Comparison of ENCODE assay signal across 15 cellular contexts in genomic region chr9:121294866-121295661, GRCh38. TPM values are rescaled to one million over a fixed set of nuclear protein-coding genes. Genes with fewer than 3 reads are reported as not detected.
DNase-seq lines count a peak whose midpoint lies in the region; ATAC-seq lines count a peak whose summit lies in the region.
"Had no signal": no experiment of that assay in that cellular context is flagged by ENCODE, and none has a peak within 500 bp of the region (broad histone marks: within the 10 kb centered on the region; RNA-seq: fewer than 3 reads in every experiment).

No MANE protein-coding gene starts in this region.

- H3K4me1 Mint-ChIP-seq in activated T-cell treated with anti-CD3 and anti-CD28 coated beads, Interleukin-2, amount 50 U/mL, for 24 hours (ENCODE audit: low read depth), result peaks cover 8% of the 10 kb centered on the region
- peaks cover 11% of the 10 kb centered on the region for H3K4me1 Mint-ChIP-seq in activated T-cell treated with anti-CD3 and anti-CD28 coated beads, Interleukin-2, amount 50 U/mL, for 4 hours (ENCODE audit: low read depth)

- H3K4me1 ChIP-seq in urinary bladder (ENCODE audit: insufficient read depth), result no peaks in the 10 kb centered on the region

- no peak overlapping the region for H3K4me3 ChIP-seq in urinary bladder (ENCODE audit: low read depth, low read length)
- H3K4me3 ChIP-seq: body of pancreas had no signal

- peak; percentile 5 for DNase-seq in activated T-cell treated with anti-CD3 and anti-CD28 coated beads, Interleukin-2, amount 50 U/mL, for 24 hours
- no peak for DNase-seq in activated T-cell treated with anti-CD3 and anti-CD28 coated beads, Interleukin-2, amount 50 U/mL, for 4 hours
- DNase-seq in inferior parietal cortex (ENCODE audit: extremely low spot score) (peak; percentile 40), pons (ENCODE audit: low spot score) (peak; percentile 79), SIG-M5 (lab: John Stamatoyannopoulos, UW) (no peak), middle frontal gyrus (ENCODE audit: extremely low spot score, low spot score) (no peak)
- DNase-seq: activated T-cell treated with anti-CD3 and anti-CD28 coated beads for 4 hours, foreskin keratinocyte, HFFc6, NCI-H226 had no signal

- H3K27ac ChIP-seq in urinary bladder (ENCODE audit: low read depth), result peak overlapping the region; percentile 85
- H3K27ac ChIP-seq: 22Rv1, foreskin keratinocyte had no signal

- H3K36me3 Mint-ChIP-seq in activated T-cell treated with anti-CD3 and anti-CD28 coated beads, Interleukin-2, amount 50 U/mL, for 24 hours (ENCODE audit: low read depth), result no peaks in the 10 kb centered on the region
- H3K36me3 Mint-ChIP-seq in activated T-cell treated with anti-CD3 and anti-CD28 coated beads, Interleukin-2, amount 50 U/mL, for 4 hours (ENCODE audit: insufficient read depth), result no peaks in the 10 kb centered on the region

- ATAC-seq in activated T-cell treated with anti-CD3 and anti-CD28 coated beads, Interleukin-2, amount 50 U/mL, for 4 hours, result no peak
- no peak for ATAC-seq in GM21526 (IDR thresholded peaks at IDR 0.05; ENCODE audit: low FRiP score, unreplicated experiment)
- ATAC-seq: body of pancreas, foreskin keratinocyte, left colon had no signal

- peaks cover 13% of the 10 kb centered on the region for H3K27me3 Mint-ChIP-seq in activated T-cell treated with anti-CD3 and anti-CD28 coated beads, Interleukin-2, amount 50 U/mL, for 24 hours
- peaks cover 5% of the 10 kb centered on the region for H3K27me3 Mint-ChIP-seq in activated T-cell treated with anti-CD3 and anti-CD28 coated beads, Interleukin-2, amount 50 U/mL, for 4 hours (ENCODE audit: low read depth)

- no peaks in the 10 kb centered on the region for H3K9me3 Mint-ChIP-seq in activated T-cell treated with anti-CD3 and anti-CD28 coated beads, Interleukin-2, amount 50 U/mL, for 24 hours
- no peaks in the 10 kb centered on the region for H3K9me3 Mint-ChIP-seq in activated T-cell treated with anti-CD3 and anti-CD28 coated beads, Interleukin-2, amount 50 U/mL, for 4 hours
- H3K9me3 Mint-ChIP-seq: HFFc6 had no signal

- H3K4me3 Mint-ChIP-seq in activated T-cell treated with anti-CD3 and anti-CD28 coated beads, Interleukin-2, amount 50 U/mL, for 24 hours, result no peak overlapping the region
- H3K4me3 Mint-ChIP-seq in activated T-cell treated with anti-CD3 and anti-CD28 coated beads, Interleukin-2, amount 50 U/mL, for 4 hours, result no peak overlapping the region
- H3K4me3 Mint-ChIP-seq: HFFc6 had no signal

- H3K27ac Mint-ChIP-seq in activated T-cell treated with anti-CD3 and anti-CD28 coated beads, Interleukin-2, amount 50 U/mL, for 24 hours, result no peak overlapping the region
- H3K27ac Mint-ChIP-seq: HFFc6 had no signal

- no peaks in the 10 kb centered on the region for H3K36me3 ChIP-seq in urinary bladder (ENCODE audit: insufficient read depth)

- 61% methylated on average over 13 of the region's 13 CpGs for WGBS in urinary bladder

RNA-seq across cellular contexts. Expression of gene GSN, which starts 27.1 kb away (rescaled TPM):
- 1 to 10 TPM; 1.3 to 2.0 (median 1.9) TPM for total RNA-seq in activated T-cell treated with anti-CD3 and anti-CD28 coated beads, Interleukin-2, amount 50 U/mL, for 4 hours
- total RNA-seq in urinary bladder, result 405 TPM
- polyA plus RNA-seq in urinary bladder, result 2,591 TPM

Comparison
In these comparisons a context has a peak if more than half of its experiments do, and no peak if none do; other contexts are left out.
1. DNase-seq: peak in activated T-cell treated with anti-CD3 and anti-CD28 coated beads, Interleukin-2, amount 50 U/mL, for 24 hours (single experiment), inferior parietal cortex (single experiment) and pons (single experiment); none in activated T-cell treated with anti-CD3 and anti-CD28 coated beads, Interleukin-2, amount 50 U/mL, for 4 hours (single experiment), SIG-M5 (single experiment) and middle frontal gyrus (single experiment).
2. RNA of gene GSN, which starts 27.1 kb away (total RNA-seq): 405 TPM in urinary bladder (single experiment); 1.3 to 2.0 TPM in activated T-cell treated with anti-CD3 and anti-CD28 coated beads, Interleukin-2, amount 50 U/mL, for 4 hours; every median in the first group is over 100 times any median in the second.